Comparison of ENCODE assay signal across 7 cellular contexts in the genomic region with DNA sequence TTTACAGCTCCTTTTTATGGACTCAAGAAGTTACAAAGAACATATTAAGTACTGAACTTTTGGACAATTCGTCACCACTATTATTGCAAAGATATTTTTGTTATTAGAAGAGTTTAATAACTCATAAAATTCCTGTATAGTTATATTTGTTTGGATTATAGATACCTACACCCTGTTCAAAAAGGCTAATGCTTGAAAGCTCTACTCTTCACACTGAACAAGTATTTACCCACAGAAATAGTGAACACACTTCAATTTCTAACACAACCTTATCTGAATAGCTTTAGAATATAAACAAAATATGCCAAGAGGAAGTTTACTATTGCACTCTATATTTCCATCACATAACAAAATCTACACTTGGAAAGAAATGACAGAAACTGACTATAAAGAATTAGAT.
"Had no signal": no experiment of that assay in that cellular context is flagged by ENCODE, and none has a peak within 500 bp of the region (broad histone marks: within the 10 kb centered on the region; RNA-seq: fewer than 3 reads in every experiment).

No MANE protein-coding gene starts in this region.

- H2AFZ ChIP-seq: GM23338 had no signal

- H3K4me3 ChIP-seq: GM23338 had no signal

- ATAC-seq: GM23338, HepG2 had no signal

- DNase-seq: H9, HCEC 1CT had no signal

- H3K27ac ChIP-seq: HL-60 had no signal

- H3K4me2 ChIP-seq: GM23338 had no signal

- FAIRE-seq: H1, H54, HepG2 had no signal
